ENCODE assay signal across 7 cellular contexts in genomic region chr10:78035025-78035424, GRCh38. TPM values are rescaled to one million over a fixed set of nuclear protein-coding genes. Genes with fewer than 3 reads are reported as not detected.
DNase-seq lines count a peak whose midpoint lies in the region; TF ChIP-seq lines count a peak whose summit lies in the region.

No MANE protein-coding gene starts in this region.

- H3K9me3 Mint-ChIP-seq in H9, result no peaks in the 10 kb centered on the region; a peak in 1 of 5 replicates

- H3K4me3 Mint-ChIP-seq in H9, result peak overlapping the region; percentile 97 to 99

- H4K20me1 ChIP-seq in H9 (ENCODE audit: control insufficient read depth, insufficient read depth, insufficient read length), result peaks cover 5% of the 10 kb centered on the region

- no peak overlapping the region for H4K5ac ChIP-seq in H9 (ENCODE audit: insufficient read length, low read depth, low read length)

- H3K36me3 ChIP-seq in skeletal muscle satellite cell (ENCODE audit: insufficient read depth, low read length), result peaks cover 56% of the 10 kb centered on the region

- H3K14ac ChIP-seq in H9 (ENCODE audit: insufficient read depth, low read length), result no peak overlapping the region

- no peak overlapping the region for H4K8ac ChIP-seq in H9 (replicated peaks; ENCODE audit: insufficient read length, low read depth, low read length)

- no peak overlapping the region for H3K4ac ChIP-seq in H9 (ENCODE audit: low read depth, low read length)

- H3K23ac ChIP-seq in H9 (ENCODE audit: insufficient read length, low read depth, low read length), result no peak overlapping the region

- H3K4me1 ChIP-seq in H9 (ENCODE audit: insufficient read depth, low read length), result peaks cover 2% of the 10 kb centered on the region; the same call in 1 of the 2 replicates
- peaks cover 35% of the 10 kb centered on the region for H3K4me1 ChIP-seq in skeletal muscle satellite cell (ENCODE audit: control insufficient read depth, insufficient read depth, low read length)

- H2AK5ac ChIP-seq in H9 (ENCODE audit: insufficient read length, low read length), result no peak overlapping the region

- H2AFZ ChIP-seq in H9 (ENCODE audit: low read length), result no peak overlapping the region

- H2BK15ac ChIP-seq in H9 (ENCODE audit: low read depth, low read length), result no peak overlapping the region

- no peaks in the 10 kb centered on the region for H3K27me3 Mint-ChIP-seq in H9 (ENCODE audit: low read depth)

- no peak overlapping the region for H2BK20ac ChIP-seq in H9 (ENCODE audit: low read depth, low read length, poor library complexity, severe bottlenecking)

- DNase-seq in H9 (no peak), fibroblast of villous mesenchyme (ENCODE audit: low read depth) (peak; percentile 62), cerebellar cortex (ENCODE audit: low spot score) (no peak), kidney glomerular epithelial cell (lab: John Stamatoyannopoulos, UW) (no peak), GF-D8 (lab: John Stamatoyannopoulos, UW) (no peak)

- H2BK5ac ChIP-seq in H9 (ENCODE audit: insufficient read length, low read length), result no peak overlapping the region

- H2BK120ac ChIP-seq in H9 (ENCODE audit: low read depth, low read length, poor library complexity, severe bottlenecking), result no peak overlapping the region

- peak overlapping the region in 1 of 3 experiments; percentile 96; a peak in 3 of 7 replicates for H3K27ac Mint-ChIP-seq in H9

- H3T11ph ChIP-seq in H9 (ENCODE audit: low read length), result no peak overlapping the region

- H3K79me1 ChIP-seq in H9 (ENCODE audit: insufficient read depth, low read depth, low read length, poor library complexity, severe bottlenecking), result peaks cover 3% of the 10 kb centered on the region

- peaks cover 5% of the 10 kb centered on the region for H3K23me2 ChIP-seq in H9 (ENCODE audit: insufficient read length, low read depth, low read length, poor library complexity, severe bottlenecking)

- peak overlapping the region; percentile 33 for H3K27ac ChIP-seq in H9 (ENCODE audit: insufficient read length, low read depth, low read length)

- H3K18ac ChIP-seq in H9 (ENCODE audit: insufficient read length, low read depth, low read length), result no peak overlapping the region

- H3K4me1 Mint-ChIP-seq in H9, result peaks cover 46 to 50% of the 10 kb centered on the region in 2 experiments

- peaks cover 46 to 59% (median 57%) of the 10 kb centered on the region in 3 experiments for H3K36me3 Mint-ChIP-seq in H9 (ENCODE audit: insufficient read depth in 1 of 3, low read depth in 3 of 3)

- TF ChIP-seq CTCF in H9 (conservative IDR thresholded peaks at IDR 0.05), result no peak
- TF ChIP-seq CTCF in WI38 (IDR thresholded peaks at IDR 0.05; ENCODE audit: low read depth, low read length), result no peak
- TF ChIP-seq CTCF in fibroblast of villous mesenchyme (IDR thresholded peaks at IDR 0.05; ENCODE audit: insufficient read depth, low read depth, low read length), result no peak

- H3K4me3 ChIP-seq in WI38 (ENCODE audit: low read depth, low read length), result peak overlapping the region; percentile 85
- H3K4me3 ChIP-seq in fibroblast of villous mesenchyme (ENCODE audit: low read depth, low read length), result peak overlapping the region; percentile 98
- H3K4me3 ChIP-seq in skeletal muscle satellite cell (ENCODE audit: low read length), result peak overlapping the region; percentile 87

- no peaks in the 10 kb centered on the region for H3K9me3 ChIP-seq in H9 (ENCODE audit: control insufficient read depth, low read depth, low read length)
- H3K9me3 ChIP-seq in skeletal muscle satellite cell (replicated peaks; ENCODE audit: low read length), result no peaks in the 10 kb centered on the region

- H2BK12ac ChIP-seq in H9 (ENCODE audit: insufficient read length, low read depth, low read length), result no peak overlapping the region

- H3K79me2 ChIP-seq in H9 (ENCODE audit: insufficient read depth, low read length), result peaks cover 26% of the 10 kb centered on the region

- WGBS in H9 (ENCODE audit: extremely low coverage, insufficient read length, low lambda C conversion rate), result no CpG with 5 or more reads among the region's 5 CpGs

- no peaks in the 10 kb centered on the region for H3K27me3 ChIP-seq in H9 (ENCODE audit: insufficient read depth, low read length)
- H3K27me3 ChIP-seq in skeletal muscle satellite cell (ENCODE audit: control insufficient read depth, insufficient read depth, low read length), result no peaks in the 10 kb centered on the region

- H3K4me2 ChIP-seq in H9 (ENCODE audit: insufficient read depth, insufficient read length, low read length) (peak overlapping the region; percentile 96), skeletal muscle satellite cell (ENCODE audit: low read length) (peak overlapping the region; percentile 89)

- H3K56ac ChIP-seq in H9 (ENCODE audit: insufficient read length, low read depth, low read length), result no peak overlapping the region

- H3K9ac ChIP-seq in H9 (ENCODE audit: extremely low read depth, insufficient read length, low read length) (peak overlapping the region; percentile 88), skeletal muscle satellite cell (ENCODE audit: low read depth, low read length) (peak overlapping the region; percentile 91)

- no peak overlapping the region for H4K91ac ChIP-seq in H9 (ENCODE audit: insufficient read length, low read depth, low read length)

RNA-seq across cellular contexts. Expression of gene RPS24, which starts 1.4 kb away (rescaled TPM):
- total RNA-seq in H9 (2021), result 1,949 and 1,966 TPM in 2 replicates
- 1,478 and 1,668 TPM in 2 replicates for total RNA-seq in fibroblast of villous mesenchyme
- total RNA-seq in skeletal muscle satellite cell (2012; rRNA removed), result 1,774 and 2,233 TPM in 2 replicates

RNA-seq across cellular contexts. Expression of gene POLR3A, which starts 5.7 kb away (rescaled TPM):
- 37.6 and 38.0 TPM in 2 replicates for total RNA-seq in H9 (2021)
- 15.1 and 18.6 TPM in 2 replicates for total RNA-seq in fibroblast of villous mesenchyme
- 20.3 and 21.0 TPM in 2 replicates for total RNA-seq in skeletal muscle satellite cell (2012; rRNA removed)
